In the genomic region with DNA sequence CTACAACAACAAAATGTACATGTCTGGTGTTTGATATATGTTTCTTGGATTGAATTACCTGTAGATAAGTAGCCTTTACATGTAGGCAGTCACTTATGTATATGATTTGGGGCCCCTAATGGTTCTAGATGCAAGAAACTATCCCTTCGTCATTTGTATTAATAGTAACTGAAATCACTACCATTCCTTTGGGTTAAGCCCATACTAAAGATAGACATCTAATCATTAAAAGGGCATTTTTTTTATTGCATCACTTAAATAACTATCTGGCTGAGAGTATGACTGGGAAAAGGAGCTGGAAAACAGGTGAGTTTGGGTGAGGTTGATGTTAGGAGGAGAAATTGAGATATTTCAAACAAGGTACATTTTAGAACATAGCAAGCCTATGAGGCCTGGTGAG, we compare ENCODE assay signal across 18 cellular contexts.
"Had no signal": no experiment of that assay in that cellular context is flagged by ENCODE, and none has a peak within 500 bp of the region (broad histone marks: within the 10 kb centered on the region; RNA-seq: fewer than 3 reads in every experiment).

No MANE protein-coding gene starts in this region.

- DNase-seq: Kasumi-1; MM.1S; NCI-H1417 treated with DMSO at 0.1 percent for 48 hours; NCI-H1694 treated with DMSO at 0.1 percent for 48 hours; NCI-H1930; NCI-H2171 treated with DMSO at 0.1 percent for 48 hours; NCI-H345; NCI-H446 treated with DMSO at 0.1 percent for 48 hours; NCI-H526; NCI-H82; NK-92 treated with Interleukin-12 subunit alpha and Interleukin-12 subunit beta, amount 100 ng/mL, for 24 hours; PC-3; SK-N-SH had no signal

- H3K9me3 ChIP-seq: SK-N-SH had no signal

- H3K27ac ChIP-seq: HL-60, KMS-11, RWPE1 had no signal

- H3K4me3 ChIP-seq: K562 had no signal

- H3K9ac ChIP-seq: KMS-11, SK-N-SH had no signal

- ATAC-seq: K562, Panc1, PC-3 had no signal
